25 cellular contexts compared by ENCODE assay signal in genomic region chr4:53227451-53227850, GRCh38.
"Had no signal": no experiment of that assay in that cellular context is flagged by ENCODE, and none has a peak within 500 bp of the region (broad histone marks: within the 10 kb centered on the region; RNA-seq: fewer than 3 reads in every experiment).

No MANE protein-coding gene starts in this region.

- H2AFZ ChIP-seq: neural progenitor cell, parathyroid adenoma had no signal

- ATAC-seq: psoas muscle; right cardiac atrium; right lobe of liver; stimulated activated effector memory CD8-positive, alpha-beta T cell treated with anti-CD3 and anti-CD28 coated beads, Interleukin-12 subunit alpha, Interleukin-12 subunit beta, amount 100 ng/mL, for 72 hours; stimulated activated naive B cell treated with anti-CD40 and anti-IgM and Interleukin-4, amounts not matched to agents 10 μg/mL and 1 μg/mL and 100 μg/mL, for 72 hours had no signal

- H3K4me2 ChIP-seq: neural progenitor cell had no signal

- H3K79me2 ChIP-seq: parathyroid adenoma had no signal

- H3K4me3 ChIP-seq: neural progenitor cell, ovary, psoas muscle, right lobe of liver, sigmoid colon, stomach, thoracic aorta, thyroid gland, tibial nerve, upper lobe of left lung, vagina had no signal

- H3K4me1 ChIP-seq: neural progenitor cell, parathyroid adenoma, psoas muscle, right lobe of liver, sigmoid colon, stomach, thyroid gland, tibial nerve, upper lobe of left lung, vagina had no signal

- H3K27ac ChIP-seq: neural progenitor cell, ovary, parathyroid adenoma, psoas muscle, right lobe of liver, sigmoid colon, stomach, thoracic aorta, thyroid gland, tibial nerve, upper lobe of left lung, vagina had no signal

- H3K9ac ChIP-seq: neural progenitor cell, parathyroid adenoma had no signal

- H3K27me3 ChIP-seq: neural progenitor cell, ovary, right lobe of liver, sigmoid colon, stomach, thyroid gland, tibial nerve, upper lobe of left lung, vagina had no signal

- H3K36me3 ChIP-seq: neural progenitor cell, ovary, right lobe of liver, sigmoid colon, stomach, thoracic aorta, thyroid gland, tibial nerve, upper lobe of left lung, vagina had no signal

- FAIRE-seq: small intestine, urothelium cell line had no signal

- H3K9me3 ChIP-seq: ovary, psoas muscle, right lobe of liver, sigmoid colon, stomach, thoracic aorta, thyroid gland, tibial nerve, upper lobe of left lung, vagina had no signal

- DNase-seq: occipital lobe; ovary; posterior cingulate gyrus; psoas muscle; right cardiac atrium; right lobe of liver; sigmoid colon; small intestine; stimulated activated CD4-positive, alpha-beta T cell treated with anti-CD3 and anti-CD28 coated beads, Interleukin-15, amount 100 ng/mL, for 24 hours; stimulated activated CD4-positive, alpha-beta T cell treated with anti-CD3 and anti-CD28 coated beads, Interleukin-2, amount 100 ng/mL, for 24 hours; stimulated activated CD4-positive, alpha-beta T cell treated with anti-CD3 and anti-CD28 coated beads, Interleukin-2, amount 100 ng/mL, for 48 hours; stimulated activated CD4-positive, alpha-beta T cell treated with anti-CD3 and anti-CD28 coated beads, Interleukin-4, amount 100 ng/mL, for 24 hours; stimulated activated naive B cell treated with anti-CD40 and anti-IgM and Interleukin-4, amounts not matched to agents 10 μg/mL and 1 μg/mL and 100 μg/mL, for 72 hours; stimulated activated naive CD4-positive, alpha-beta T cell treated with Interleukin-2 at 50 U/mL for 16 hours; stomach; thyroid gland; trophoblast cell; upper lobe of left lung had no signal
